ENCODE assay signal across 19 cellular contexts in genomic region chr2:160213511-160213910, GRCh38. TPM values are rescaled to one million over a fixed set of nuclear protein-coding genes. Genes with fewer than 3 reads are reported as not detected.
"Had no signal": no experiment of that assay in that cellular context is flagged by ENCODE, and none has a peak within 500 bp of the region (broad histone marks: within the 10 kb centered on the region; RNA-seq: fewer than 3 reads in every experiment).

No MANE protein-coding gene starts in this region.

- H3K27ac Mint-ChIP-seq: activated CD4-positive, alpha-beta T cell treated with anti-CD3 and anti-CD28 coated beads, Interleukin-2, amount 10 ng/mL, durations not matched to agents 24 days and 14 days; activated CD8-positive, alpha-beta T cell treated with anti-CD3 and anti-CD28 coated beads, Interleukin-2, amount 10 ng/mL, durations not matched to agents 7 days and 5 days; activated naive CD4-positive, alpha-beta T cell treated with anti-CD3 and anti-CD28 coated beads, Interleukin-2, amount 10 ng/mL, durations not matched to agents 7 days and 5 days; activated T-cell treated with anti-CD3 and anti-CD28 coated beads, Interleukin-2, amount 50 U/mL, for 24 hours; activated T-helper 2 cell treated with anti-CD3 and anti-CD28 coated beads, Interferon-gamma antibody, Interleukin-2, Interleukin-4, amounts not matched to agents 10 μg/mL and 5 μg/mL and 100 μg/mL, durations not matched to agents 14 hours and 24 hours and 36 hours; T-helper 1 cell treated with Interleukin-12 subunit alpha and Interleukin-12 subunit beta and Interleukin-4 antibody, amounts not matched to agents 30 μg/mL and 1 μg/mL, for 36 hours had no signal

- H3K9me3 Mint-ChIP-seq: activated naive CD4-positive, alpha-beta T cell treated with anti-CD3 and anti-CD28 coated beads, Interleukin-2, amount 10 ng/mL, durations not matched to agents 7 days and 5 days; activated T-cell treated with anti-CD3 and anti-CD28 coated beads, Interleukin-2, amount 50 U/mL, for 24 hours; activated T-helper 2 cell treated with anti-CD3 and anti-CD28 coated beads, Interferon-gamma antibody, Interleukin-2, Interleukin-4, amounts not matched to agents 10 μg/mL and 5 μg/mL and 100 μg/mL, durations not matched to agents 14 hours and 24 hours and 36 hours; natural killer cell treated with Interleukin-12 subunit alpha and Interleukin-12 subunit beta and Interleukin-15 and Interleukin-18, amount 100 ng/mL, for 72 hours; T-helper 1 cell treated with Interleukin-12 subunit alpha and Interleukin-12 subunit beta and Interleukin-4 antibody, amounts not matched to agents 30 μg/mL and 1 μg/mL, for 36 hours had no signal

- H3K9me3 ChIP-seq: sigmoid colon, thyroid gland had no signal

- H3K36me3 ChIP-seq: sigmoid colon, thyroid gland had no signal

- FAIRE-seq: bronchial epithelial cell had no signal

- DNase-seq: activated CD4-positive, alpha-beta T cell treated with anti-CD3 and anti-CD28 coated beads, Interleukin-2, amount 10 ng/mL, durations not matched to agents 24 days and 14 days; activated CD8-positive, alpha-beta T cell treated with anti-CD3 and anti-CD28 coated beads, Interleukin-2, amount 10 ng/mL, durations not matched to agents 7 days and 5 days; activated naive CD4-positive, alpha-beta T cell treated with anti-CD3 and anti-CD28 coated beads, Interleukin-2, amount 10 ng/mL, durations not matched to agents 7 days and 5 days; activated T-cell treated with anti-CD3 and anti-CD28 coated beads, Interleukin-2, amount 50 U/mL, for 24 hours; aorta; effector CD4-positive, alpha-beta T cell; mesendoderm; nucleus accumbens; sigmoid colon; stimulated activated CD4-positive, alpha-beta T cell treated with anti-CD3 and anti-CD28 coated beads, Interleukin-12 subunit alpha, Interleukin-12 subunit beta, amount 100 ng/mL, for 4 hours; stimulated activated CD4-positive, alpha-beta T cell treated with anti-CD3 and anti-CD28 coated beads, Interleukin-1b, Interleukin-23, amount 100 ng/mL, for 48 hours; stimulated activated naive CD4-positive, alpha-beta T cell treated with Interleukin-2 at 50 U/mL for 16 hours; thyroid gland had no signal

- H3K4me3 ChIP-seq: sigmoid colon, thyroid gland had no signal

- ATAC-seq: activated CD8-positive, alpha-beta T cell treated with anti-CD3 and anti-CD28 coated beads, Interleukin-2, amount 10 ng/mL, durations not matched to agents 7 days and 5 days; esophagus mucosa had no signal

- H3K36me3 Mint-ChIP-seq: activated naive CD4-positive, alpha-beta T cell treated with anti-CD3 and anti-CD28 coated beads, Interleukin-2, amount 10 ng/mL, durations not matched to agents 7 days and 5 days; natural killer cell treated with Interleukin-12 subunit alpha and Interleukin-12 subunit beta and Interleukin-15 and Interleukin-18, amount 100 ng/mL, for 72 hours had no signal

- H3K4me3 Mint-ChIP-seq: activated CD4-positive, alpha-beta T cell treated with anti-CD3 and anti-CD28 coated beads, Interleukin-2, amount 10 ng/mL, durations not matched to agents 24 days and 14 days; activated CD8-positive, alpha-beta T cell treated with anti-CD3 and anti-CD28 coated beads, Interleukin-2, amount 10 ng/mL, durations not matched to agents 7 days and 5 days; activated naive CD4-positive, alpha-beta T cell treated with anti-CD3 and anti-CD28 coated beads, Interleukin-2, amount 10 ng/mL, durations not matched to agents 7 days and 5 days; activated T-cell treated with anti-CD3 and anti-CD28 coated beads, Interleukin-2, amount 50 U/mL, for 24 hours; T-helper 1 cell treated with Interleukin-12 subunit alpha and Interleukin-12 subunit beta and Interleukin-4 antibody, amounts not matched to agents 30 μg/mL and 1 μg/mL, for 36 hours had no signal

- H3K27me3 ChIP-seq: sigmoid colon, thyroid gland had no signal

RNA-seq across cellular contexts. Expression of gene ITGB6, which starts 13.4 kb away (rescaled TPM):
- total RNA-seq: activated CD4-positive, alpha-beta T cell treated with anti-CD3 and anti-CD28 coated beads, Interleukin-2, amount 10 ng/mL, durations not matched to agents 24 days and 14 days; activated CD8-positive, alpha-beta T cell treated with anti-CD3 and anti-CD28 coated beads, Interleukin-2, amount 10 ng/mL, durations not matched to agents 7 days and 5 days; activated T-helper 2 cell treated with anti-CD3 and anti-CD28 coated beads, Interferon-gamma antibody, Interleukin-2, Interleukin-4, amounts not matched to agents 10 μg/mL and 5 μg/mL and 100 μg/mL, durations not matched to agents 14 hours and 24 hours and 36 hours; natural killer cell treated with Interleukin-12 subunit alpha and Interleukin-12 subunit beta and Interleukin-15 and Interleukin-18, amount 100 ng/mL, for 72 hours; sigmoid colon; subcutaneous adipose tissue had no signal
